In the genomic region with DNA sequence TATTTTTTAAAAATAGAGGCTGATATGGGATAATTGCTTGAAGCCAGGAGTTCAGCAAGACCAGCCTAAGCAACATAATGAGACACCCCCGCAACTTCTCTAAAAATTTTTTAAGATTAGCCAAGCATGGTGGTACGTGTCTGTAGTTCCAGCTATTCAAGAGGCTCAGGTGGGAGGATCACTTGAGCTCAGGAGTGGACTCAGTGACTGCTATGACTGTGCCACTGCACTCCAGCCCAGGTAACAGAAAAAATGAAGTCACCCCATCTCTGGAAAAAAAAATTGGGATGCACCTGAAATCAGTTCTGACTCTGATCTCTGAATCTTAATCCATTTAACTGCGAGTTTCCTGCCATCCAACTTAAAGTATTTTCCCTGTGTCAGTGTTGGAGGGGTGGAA, we compare ENCODE assay signal across 17 cellular contexts.
DNase-seq lines count a peak whose midpoint lies in the region; ATAC-seq and TF ChIP-seq lines count a peak whose summit lies in the region.
"Had no signal": no experiment of that assay in that cellular context is flagged by ENCODE, and none has a peak within 500 bp of the region (broad histone marks: within the 10 kb centered on the region; RNA-seq: fewer than 3 reads in every experiment).

No MANE protein-coding gene starts in this region.

- WGBS in thyroid gland, 2 donors, result 50 to 65% methylated on average over 3 of the region's 3 CpGs

- no peaks in the 10 kb centered on the region for H3K9me3 Mint-ChIP-seq in activated CD8-positive, alpha-beta memory T cell treated with anti-CD3 and anti-CD28 coated beads, Interleukin-2, amount 10 ng/mL, durations not matched to agents 7 days and 5 days (ENCODE audit: low read depth)
- H3K9me3 Mint-ChIP-seq in effector memory CD8-positive, alpha-beta T cell, result no peaks in the 10 kb centered on the region

- H3K27ac ChIP-seq in HL-60 (replicated peaks) (peak overlapping the region; percentile 87), thyroid gland (peak overlapping the region; percentile 78 to 97 (median 86))
- H3K27ac ChIP-seq: GM23248 had no signal

- H3K27me3 ChIP-seq in HL-60 (ENCODE audit: insufficient read depth, poor library complexity, severe bottlenecking) (no peaks in the 10 kb centered on the region), thyroid gland (no peaks in the 10 kb centered on the region)

- no peak overlapping the region for H3K4me3 Mint-ChIP-seq in activated CD8-positive, alpha-beta memory T cell treated with anti-CD3 and anti-CD28 coated beads, Interleukin-2, amount 10 ng/mL, durations not matched to agents 7 days and 5 days
- H3K4me3 Mint-ChIP-seq in effector memory CD8-positive, alpha-beta T cell, result no peak overlapping the region

- no peak for ATAC-seq in activated CD8-positive, alpha-beta memory T cell treated with anti-CD3 and anti-CD28 coated beads, Interleukin-2, amount 10 ng/mL, durations not matched to agents 7 days and 5 days
- ATAC-seq in effector memory CD8-positive, alpha-beta T cell (replicated peaks), result no peak
- no peak for ATAC-seq in HG03097 (IDR thresholded peaks at IDR 0.05; ENCODE audit: low FRiP score, unreplicated experiment)
- ATAC-seq: HCT116 had no signal

- H3K27me3 Mint-ChIP-seq in activated CD8-positive, alpha-beta memory T cell treated with anti-CD3 and anti-CD28 coated beads, Interleukin-2, amount 10 ng/mL, durations not matched to agents 7 days and 5 days, result no peaks in the 10 kb centered on the region
- H3K27me3 Mint-ChIP-seq in effector memory CD8-positive, alpha-beta T cell, result peaks cover 0 to 3% of the 10 kb centered on the region in 2 donors
- H3K27me3 Mint-ChIP-seq: CD4-positive, alpha-beta memory T cell had no signal

- TF ChIP-seq CTCF in HL-60 (IDR thresholded peaks at IDR 0.05; ENCODE audit: insufficient read depth, low read length) (no peak), thyroid gland (IDR thresholded peaks at IDR 0.05) (no peak)

- no peaks in the 10 kb centered on the region for H3K36me3 ChIP-seq in thyroid gland

- H3K4me1 Mint-ChIP-seq in activated CD8-positive, alpha-beta memory T cell treated with anti-CD3 and anti-CD28 coated beads, Interleukin-2, amount 10 ng/mL, durations not matched to agents 7 days and 5 days, result peaks cover 52% of the 10 kb centered on the region
- peaks cover 19 to 23% of the 10 kb centered on the region in 2 donors for H3K4me1 Mint-ChIP-seq in effector memory CD8-positive, alpha-beta T cell (ENCODE audit: low read depth in 2 of 2)

- peak overlapping the region; percentile 88 for H3K27ac Mint-ChIP-seq in activated CD8-positive, alpha-beta memory T cell treated with anti-CD3 and anti-CD28 coated beads, Interleukin-2, amount 10 ng/mL, durations not matched to agents 7 days and 5 days
- H3K27ac Mint-ChIP-seq in effector memory CD8-positive, alpha-beta T cell, result peak overlapping the region; percentile 33 to 49

- H3K4me3 ChIP-seq in HL-60 (replicated peaks; ENCODE audit: insufficient read depth, low read length) (no peak overlapping the region), thyroid gland (replicated peaks in 1 of 3) (no peak overlapping the region)
- H3K4me3 ChIP-seq: GM23248 had no signal

- peaks cover 3% of the 10 kb centered on the region for H3K36me3 Mint-ChIP-seq in activated CD8-positive, alpha-beta memory T cell treated with anti-CD3 and anti-CD28 coated beads, Interleukin-2, amount 10 ng/mL, durations not matched to agents 7 days and 5 days
- H3K36me3 Mint-ChIP-seq in effector memory CD8-positive, alpha-beta T cell (ENCODE audit: insufficient read depth), result no peaks in the 10 kb centered on the region
- H3K36me3 Mint-ChIP-seq: CD4-positive, alpha-beta memory T cell had no signal

- no peaks in the 10 kb centered on the region for H3K9me3 ChIP-seq in thyroid gland
- H3K9me3 ChIP-seq: SK-N-SH had no signal

- peaks cover 52 to 53% of the 10 kb centered on the region in 2 donors for H3K4me1 ChIP-seq in thyroid gland

- CTCF ChIA-PET in activated CD8-positive, alpha-beta memory T cell treated with anti-CD3 and anti-CD28 coated beads, Interleukin-2, amount 10 ng/mL, durations not matched to agents 7 days and 5 days (lab: Charles Lee), result interaction anchor here (0.7 to 2.5 kb wide), 3 partner anchors 250 to 1403 kb away, joined by 3 to 10 read pairs (median 3); no protein-coding TSS in a partner anchor

- no peak for DNase-seq in activated CD8-positive, alpha-beta memory T cell treated with anti-CD3 and anti-CD28 coated beads, Interleukin-2, amount 10 ng/mL, durations not matched to agents 7 days and 5 days
- DNase-seq in activated CD8-positive, alpha-beta memory T cell treated with anti-CD3 and anti-CD28 coated beads, Interleukin-2, amount 50 U/mL, for 48 hours, result no peak
- DNase-seq in HL-60 (ENCODE audit: low read depth in 1 of 2, low spot score in 1 of 2) (peak in 1 of 2 experiments; percentile 27), thyroid gland (peak; percentile 73 to 79), NCI-H526 (lab: John Stamatoyannopoulos, UW) (no peak)
- no peak for DNase-seq in effector memory CD8-positive, alpha-beta T cell
- DNase-seq: Calu3; CD4-positive, alpha-beta memory T cell; DMS53; GM23248; KBM-7; NCI-H1092 treated with DMSO at 0.1 percent for 48 hours; NCI-H510A treated with DMSO at 0.1 percent for 48 hours; SHP77; SK-N-SH had no signal

- peak in 1 of 2 donors; percentile 43 for TF ChIP-seq POLR2A in thyroid gland (IDR thresholded peaks at IDR 0.05)

- intact Hi-C loops in thyroid gland (cut with DNase I), result no loop called here

Comparison
In these comparisons a context has a peak if more than half of its experiments do, and no peak if none do; other contexts are left out.
1. DNase-seq: peak in thyroid gland (2 of 2); none in activated CD8-positive, alpha-beta memory T cell treated with anti-CD3 and anti-CD28 coated beads, Interleukin-2, amount 10 ng/mL, durations not matched to agents 7 days and 5 days (single experiment), activated CD8-positive, alpha-beta memory T cell treated with anti-CD3 and anti-CD28 coated beads, Interleukin-2, amount 50 U/mL, for 48 hours (single experiment), effector memory CD8-positive, alpha-beta T cell (0 of 3) and NCI-H526 (0 of 2).